Comparison of ENCODE assay signal across 8 cellular contexts in the genomic region with DNA sequence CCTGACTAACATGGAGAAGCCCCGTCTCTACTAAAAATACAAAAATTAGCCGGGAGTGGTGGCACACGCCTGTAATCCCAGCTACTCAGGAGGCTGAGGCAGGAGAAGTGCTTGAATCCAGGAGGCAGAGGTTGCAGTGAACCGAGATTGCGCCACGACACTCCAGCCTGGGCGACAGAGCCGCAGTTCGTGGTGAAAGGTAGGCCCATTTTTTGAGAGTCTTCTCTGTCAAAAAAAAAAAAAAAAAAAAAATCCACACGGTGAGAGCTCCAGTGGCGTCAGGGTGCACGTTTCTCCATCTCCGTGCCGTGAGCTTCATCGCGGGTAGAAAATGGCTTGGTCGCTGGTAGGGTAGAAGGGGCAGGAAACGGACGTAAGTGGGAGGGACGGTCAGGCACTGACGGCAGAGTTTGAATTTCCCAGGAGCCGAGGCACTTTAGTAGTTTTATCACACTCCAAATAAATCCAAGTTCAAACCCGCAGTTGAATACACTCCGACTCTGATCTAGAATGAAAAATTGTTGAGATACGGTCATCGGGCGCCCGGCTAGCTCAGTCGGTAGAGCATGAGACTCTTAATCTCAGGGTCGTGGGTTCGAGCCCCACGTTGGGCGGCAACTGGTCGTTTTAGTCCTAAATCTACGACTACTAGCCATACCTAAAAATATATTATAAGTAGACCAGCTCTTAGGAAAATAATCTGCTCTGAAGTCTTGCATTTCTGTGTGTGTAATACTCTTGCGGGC. TPM values are rescaled to one million over a fixed set of nuclear protein-coding genes. Genes with fewer than 3 reads are reported as not detected.
DNase-seq lines count a peak whose midpoint lies in the region; ATAC-seq lines count a peak whose summit lies in the region.

No MANE protein-coding gene starts in this region.

- H3K27me3 ChIP-seq in mononuclear cell (ENCODE audit: insufficient read depth, low read length): peaks cover 18% of the 10 kb centered on the region

- H3K4me3 ChIP-seq in mononuclear cell (ENCODE audit: low read length): peak overlapping the region; percentile 37

- ATAC-seq in HG03108 (IDR thresholded peaks at IDR 0.05; ENCODE audit: unreplicated experiment) (peak; percentile 30), HG03280 (IDR thresholded peaks at IDR 0.05; ENCODE audit: unreplicated experiment) (no peak)

- H3K9me3 ChIP-seq in ES-I3 (ENCODE audit: control insufficient read depth, insufficient read depth, low read length) (no peaks in the 10 kb centered on the region), mononuclear cell (ENCODE audit: low read depth, low read length) (no peaks in the 10 kb centered on the region)

- H3K4me1 ChIP-seq in ES-I3 (ENCODE audit: insufficient read depth, low read length) (no peaks in the 10 kb centered on the region), mononuclear cell (ENCODE audit: insufficient read depth, low read length) (peaks cover 46% of the 10 kb centered on the region)

- no peaks in the 10 kb centered on the region for H3K36me3 ChIP-seq in ES-I3 (ENCODE audit: insufficient read depth, low read length)

- peak; percentile 65 for DNase-seq in activated CD4-positive, alpha-beta T cell treated with anti-CD3 and anti-CD28 coated beads for 1 hour
- DNase-seq in ecto neural progenitor cell (ENCODE audit: low spot score) (peak; percentile 81), germinal center (ENCODE audit: low spot score) (no peak)
- DNase-seq in stimulated activated CD8-positive, alpha-beta memory T cell treated with anti-CD3 and anti-CD28 coated beads, Interleukin-7, amount 100 ng/mL, for 4 hours (ENCODE audit: low read depth in 2 of 2): peak; percentile 67 to 79

- H3K9ac ChIP-seq in ES-I3 (ENCODE audit: low read depth, low read length): peak overlapping the region; percentile 75

RNA-seq across cellular contexts. Expression of a gene that starts 2.4 kb away (rescaled TPM):
- total RNA-seq in mononuclear cell: 1.9 TPM

RNA-seq across cellular contexts. Expression of a gene that starts 15.7 kb away (rescaled TPM):
- 6.1 TPM for total RNA-seq in mononuclear cell

RNA-seq across cellular contexts. Expression of a gene that starts 36.3 kb away (rescaled TPM):
- 5,375 TPM for total RNA-seq in mononuclear cell

RNA-seq across cellular contexts. Expression of a gene that starts 53.6 kb away (rescaled TPM):
- total RNA-seq in mononuclear cell: 17.5 TPM
